In genomic region chr11:46916251-46916650, GRCh38 we compare ENCODE assay signal across 8 cellular contexts. TPM values are rescaled to one million over a fixed set of nuclear protein-coding genes. Genes with fewer than 3 reads are reported as not detected.
A peak's percentile ranks its signal among the peaks of the same experiment; 100 is the strongest.
DNase-seq lines count a peak whose midpoint lies in the region; ATAC-seq, FAIRE-seq and TF ChIP-seq lines count a peak whose summit lies in the region.

No MANE protein-coding gene starts in this region.

- no peaks in the 10 kb centered on the region for H3K36me3 ChIP-seq in HepG2 (replicated peaks in 1 of 2; ENCODE audit: control insufficient read depth in 1 of 2, insufficient read depth in 2 of 2, low read length in 2 of 2)
- no peaks in the 10 kb centered on the region for H3K36me3 ChIP-seq in right lobe of liver
- no peaks in the 10 kb centered on the region for H3K36me3 ChIP-seq in effector memory CD4-positive, alpha-beta T cell (ENCODE audit: control insufficient read depth, insufficient read depth, low read length)
- no peaks in the 10 kb centered on the region for H3K36me3 ChIP-seq in uterus

- no TSS peak for BruUV-seq in HepG2 (replicated peaks; lab: Mats Ljungman, UMichigan)

- peaks cover 24% of the 10 kb centered on the region for H3K79me2 ChIP-seq in HepG2 (ENCODE audit: insufficient read depth, low read length)

- DNase-seq in HepG2 (ENCODE audit: low spot score) (no peak), right lobe of liver (no peak), uterus (no peak), NCI-H1105 (lab: John Stamatoyannopoulos, UW) (no peak), GM10248 (ENCODE audit: extremely low spot score) (no peak), amygdala (lab: John Stamatoyannopoulos, UW) (no peak)
- DNase-seq in effector memory CD4-positive, alpha-beta T cell = no peak
- DNase-seq in natural killer cell treated with Interleukin-12 subunit alpha and Interleukin-12 subunit beta and Interleukin-15 and Interleukin-18, amount 100 ng/mL, for 72 hours (ENCODE audit: low spot score) = no peak

- peak overlapping the region; percentile 76 for H3K4me3 Mint-ChIP-seq in natural killer cell treated with Interleukin-12 subunit alpha and Interleukin-12 subunit beta and Interleukin-15 and Interleukin-18, amount 100 ng/mL, for 72 hours

- H2AFZ ChIP-seq in HepG2 (ENCODE audit: low read length) = no peak overlapping the region

- no peak for FAIRE-seq in HepG2 (lab: Jason Lieb, UNC)

- TF ChIP-seq CTCF in HepG2 (CRISPR knock-in tag; IDR thresholded peaks at IDR 0.05) = no peak
- no peak for TF ChIP-seq CTCF in right lobe of liver (IDR thresholded peaks at IDR 0.05)
- no peak for TF ChIP-seq CTCF in uterus (IDR thresholded peaks at IDR 0.05)
- TF ChIP-seq CTCF in GM10248 (IDR thresholded peaks at IDR 0.05; ENCODE audit: control extremely low read depth, extremely low read depth, low read depth, missing control alignments) = no peak

- H3K36me3 Mint-ChIP-seq in natural killer cell treated with Interleukin-12 subunit alpha and Interleukin-12 subunit beta and Interleukin-15 and Interleukin-18, amount 100 ng/mL, for 72 hours = no peaks in the 10 kb centered on the region

- H3K27ac ChIP-seq in HepG2 (ENCODE audit: extremely low read length, insufficient read depth, low read length) = no peak overlapping the region
- no peak overlapping the region for H3K27ac ChIP-seq in right lobe of liver
- no peak overlapping the region for H3K27ac ChIP-seq in effector memory CD4-positive, alpha-beta T cell (ENCODE audit: insufficient read depth, low read length, poor library complexity, severe bottlenecking)
- H3K27ac ChIP-seq in uterus = peak overlapping the region; percentile 76 to 78

- no peaks in the 10 kb centered on the region for H3K9me3 Mint-ChIP-seq in natural killer cell treated with Interleukin-12 subunit alpha and Interleukin-12 subunit beta and Interleukin-15 and Interleukin-18, amount 100 ng/mL, for 72 hours

- 86% methylated on average over 7 of the region's 7 CpGs for WGBS in HepG2 (ENCODE audit: low lambda C conversion rate)
- 26% methylated on average over 7 of the region's 7 CpGs for WGBS in right lobe of liver (ENCODE audit: insufficient coverage, low coverage, low lambda C conversion rate, missing lambda C conversion rate)

- H3K4me1 Mint-ChIP-seq in natural killer cell treated with Interleukin-12 subunit alpha and Interleukin-12 subunit beta and Interleukin-15 and Interleukin-18, amount 100 ng/mL, for 72 hours (ENCODE audit: low read depth in 2 of 2) = peaks cover 23 to 24% of the 10 kb centered on the region in 2 donors

- H3K27ac Mint-ChIP-seq in natural killer cell treated with Interleukin-12 subunit alpha and Interleukin-12 subunit beta and Interleukin-15 and Interleukin-18, amount 100 ng/mL, for 72 hours = peak overlapping the region in 1 of 2 donors; percentile 75

- no peak for ATAC-seq in HepG2
- ATAC-seq in right lobe of liver = no peak
- ATAC-seq in natural killer cell treated with Interleukin-12 subunit alpha and Interleukin-12 subunit beta and Interleukin-15 and Interleukin-18, amount 100 ng/mL, for 72 hours = no peak

- H3K27me3 ChIP-seq in HepG2 (ENCODE audit: control insufficient read depth in 1 of 2, insufficient read depth in 2 of 2, low read length in 2 of 2) = peaks cover 2 to 5% of the 10 kb centered on the region in 2 experiments; a peak in 1 of 5 replicates
- H3K27me3 ChIP-seq in right lobe of liver = peaks cover 0 to 8% of the 10 kb centered on the region in 2 donors
- H3K27me3 ChIP-seq in effector memory CD4-positive, alpha-beta T cell (replicated peaks; ENCODE audit: control insufficient read depth, insufficient read depth, low read length, poor library complexity, severe bottlenecking) = peaks cover 43% of the 10 kb centered on the region
- no peaks in the 10 kb centered on the region for H3K27me3 ChIP-seq in uterus

- CTCF ChIA-PET in HepG2 (lab: Yijun Ruan, JAX; ENCODE audit: low intra/inter-chr PET ratio, low total read pairs) (no interaction called here), GM10248 (lab: Yijun Ruan, JAX) (interaction anchor here (0.7 to 6.8 kb wide), 10 partner anchors 11 to 1085 kb away, joined by 3 to 52 read pairs (median 6); no protein-coding TSS in a partner anchor)

- POLR2A ChIA-PET in HepG2 (lab: Yijun Ruan, JAX) = interaction anchor here (0.6 to 1.6 kb wide), 9 partner anchors 20 to 423 kb away, joined by 3 to 8 read pairs (median 3); partner anchors contain the start of genes CKAP5 and CSTPP1
- POLR2A ChIA-PET in GM10248 (lab: Yijun Ruan, JAX) = interaction anchor here (0.6 to 0.7 kb wide), 2 partner anchors 86 to 356 kb away, joined by 4 to 10 read pairs; no protein-coding TSS in a partner anchor

- H4K20me1 ChIP-seq in HepG2 (ENCODE audit: insufficient read depth, low read length) = no peaks in the 10 kb centered on the region

- TF ChIP-seq EP300 in HepG2 (IDR thresholded peaks at IDR 0.05; ENCODE audit: low read depth in 2 of 2, low read length in 2 of 2) (no peak), HepG2 (CRISPR knock-in tag; IDR thresholded peaks at IDR 0.05; ENCODE audit: borderline replicate concordance) (no peak)

- in situ Hi-C loops in HepG2 (cut with HindIII; ENCODE audit: extremely low pct_ligation_motif_present, low pct_unique_long_range_greater_than_20kb) = loop anchor here (5.0 kb wide), 1 partner anchor 236 kb away; no protein-coding TSS in a partner anchor

- no peak for TF ChIP-seq RAD21 in HepG2 (CRISPR knock-in tag; IDR thresholded peaks at IDR 0.05)

- peak overlapping the region; percentile 90 for H3K4me2 ChIP-seq in HepG2 (ENCODE audit: low read depth, low read length)

- peaks cover 45 to 60% of the 10 kb centered on the region in 2 donors for H3K27me3 Mint-ChIP-seq in natural killer cell treated with Interleukin-12 subunit alpha and Interleukin-12 subunit beta and Interleukin-15 and Interleukin-18, amount 100 ng/mL, for 72 hours

- TF ChIP-seq POLR2A in HepG2 (IDR thresholded peaks at IDR 0.05; ENCODE audit: insufficient read depth in 1 of 2, low read depth in 2 of 2, low read length in 2 of 2) (no peak), right lobe of liver (IDR thresholded peaks at IDR 0.05) (no peak), uterus (IDR thresholded peaks at IDR 0.05) (no peak)

- H3K9me3 ChIP-seq in HepG2 (ENCODE audit: low read length) (no peaks in the 10 kb centered on the region), right lobe of liver (no peaks in the 10 kb centered on the region), uterus (no peaks in the 10 kb centered on the region)
- H3K9me3 ChIP-seq in effector memory CD4-positive, alpha-beta T cell (ENCODE audit: control insufficient read depth, low read length) = no peaks in the 10 kb centered on the region

- peak overlapping the region; percentile 74; the same call in 1 of the 2 replicates for H3K9ac ChIP-seq in HepG2 (ENCODE audit: insufficient read depth, low read depth, low read length)

- intact Hi-C loops in HepG2 (cut with micrococcal nuclease; ENCODE audit: unreplicated experiment) (loop anchor here (1.0 to 2.0 kb wide), 2 partner anchors 27 to 237 kb away; no protein-coding TSS in a partner anchor), right lobe of liver (cut with DNase I) (no loop called here), uterus (cut with DNase I; ENCODE audit: low total_unique reads) (no loop called here)

- H3K4me3 ChIP-seq in HepG2 (replicated peaks in 1 of 3; ENCODE audit: insufficient read depth in 1 of 3, low read depth in 2 of 3, low read length in 3 of 3) (peak overlapping the region; percentile 68 to 91 (median 75)), right lobe of liver (no peak overlapping the region), uterus (peak overlapping the region; percentile 42 to 92)
- H3K4me3 ChIP-seq in effector memory CD4-positive, alpha-beta T cell (ENCODE audit: insufficient read depth, low read depth, low read length, poor library complexity, severe bottlenecking) = peak overlapping the region; percentile 52

- H3K4me1 ChIP-seq in HepG2 (ENCODE audit: insufficient read depth, low read length) (peaks cover 35% of the 10 kb centered on the region), right lobe of liver (peaks cover 0 to 13% (median 0%) of the 10 kb centered on the region in 4 donors), uterus (no peaks in the 10 kb centered on the region)
- peaks cover 17% of the 10 kb centered on the region for H3K4me1 ChIP-seq in effector memory CD4-positive, alpha-beta T cell (ENCODE audit: control insufficient read depth, insufficient read depth, low read length, poor library complexity, severe bottlenecking)

RNA-seq across cellular contexts. Expression of gene LRP4, which starts 2.1 kb away (rescaled TPM):
- 6.8 and 13.3 TPM in 2 replicates for total RNA-seq in HepG2 (2016; rRNA removed; fragmentation: Illumina TruSeq; extraction: Trizol)
- total RNA-seq in HepG2 (2016; cell fraction: cytosol; rRNA removed; fragmentation: Illumina TruSeq; extraction: Trizol; ENCODE audit: low read depth) = 1.8 TPM in 2 replicates
- 4.9 and 11.8 TPM in 2 replicates for total RNA-seq in HepG2 (2016; cell fraction: insoluble cytoplasmic fraction; rRNA removed; fragmentation: Illumina TruSeq; extraction: Trizol)
- total RNA-seq in HepG2 (2016; cell fraction: membrane; rRNA removed; fragmentation: Illumina TruSeq; extraction: Trizol) = 4.6 and 6.2 TPM in 2 replicates
- 21.3 and 24.5 TPM in 2 replicates for total RNA-seq in HepG2 (2016; cell fraction: nucleus; rRNA removed; fragmentation: Illumina TruSeq; extraction: Trizol)
- polyA plus RNA-seq in HepG2 (2011; rRNA removed) = 4.7 and 4.8 TPM in 2 replicates
- 3.8 and 4.1 TPM in 2 replicates for polyA plus RNA-seq in HepG2 (2011; cell fraction: cytosol; rRNA removed)
- 23.6 and 25.6 TPM in 2 replicates for polyA plus RNA-seq in HepG2 (2011; cell fraction: nucleus; rRNA removed)
- 8.8 and 9.0 TPM in 2 replicates for polyA plus RNA-seq in HepG2 (2012)
- polyA plus RNA-seq in HepG2 (2016; cell fraction: cytosol; fragmentation: Illumina TruSeq; extraction: Trizol; ENCODE audit: low read depth) = 1.1 and 1.4 TPM in 2 replicates
- 5.5 and 6.7 TPM in 2 replicates for polyA plus RNA-seq in HepG2 (2016; cell fraction: insoluble cytoplasmic fraction; fragmentation: Illumina TruSeq; extraction: Trizol; ENCODE audit: low read depth)
- polyA plus RNA-seq in HepG2 (2016; cell fraction: membrane; fragmentation: Illumina TruSeq; extraction: Trizol; ENCODE audit: low read depth) = 2.8 and 3.3 TPM in 2 replicates
- polyA plus RNA-seq in HepG2 (2016; cell fraction: nucleus; fragmentation: Illumina TruSeq; extraction: Trizol; ENCODE audit: insufficient read depth, low read depth) = 45.4 and 47.6 TPM in 2 replicates
- 12.7 and 19.5 TPM in 2 replicates for polyA minus RNA-seq in HepG2 (2011; rRNA and poly(A)+ RNA removed; ENCODE audit: low replicate concordance)
- 4.9 and 7.0 TPM in 2 replicates for polyA minus RNA-seq in HepG2 (2011; cell fraction: cytosol; rRNA and poly(A)+ RNA removed)
- polyA minus RNA-seq in HepG2 (2011; cell fraction: nucleus; rRNA and poly(A)+ RNA removed) = 14.5 and 15.7 TPM in 2 replicates
- total RNA-seq in right lobe of liver = 1 to 10 TPM in 2 of 6 experiments, under 1 TPM in 4; 0.43 to 1.2 (median 0.84) TPM
- 1 to 10 TPM in 1 of 2 donors, under 1 TPM in 1; 0.90 to 2.6 TPM for total RNA-seq in natural killer cell treated with Interleukin-12 subunit alpha and Interleukin-12 subunit beta and Interleukin-15 and Interleukin-18, amount 100 ng/mL, for 72 hours
- total RNA-seq in uterus = 10 to 100 TPM in 2 of 4 donors, 1 to 10 TPM in 1, under 1 TPM in 1; 0.77 to 21.2 (median 9.3) TPM

RNA-seq across cellular contexts. Expression of gene CSTPP1, which starts 20.3 kb away (rescaled TPM):
- total RNA-seq in HepG2 (2016; rRNA removed; fragmentation: Illumina TruSeq; extraction: Trizol) (14.6 and 15.7 TPM in 2 replicates), right lobe of liver (1 to 10 TPM; 3.3 to 7.5 (median 4.6) TPM), uterus (10 to 100 TPM in 2 of 4 donors, 1 to 10 TPM in 2; 4.9 to 33.8 (median 19.5) TPM)
- total RNA-seq in HepG2 (2016; cell fraction: cytosol; rRNA removed; fragmentation: Illumina TruSeq; extraction: Trizol; ENCODE audit: low read depth) = 5.2 and 5.5 TPM in 2 replicates
- 11.2 and 14.1 TPM in 2 replicates for total RNA-seq in HepG2 (2016; cell fraction: insoluble cytoplasmic fraction; rRNA removed; fragmentation: Illumina TruSeq; extraction: Trizol)
- total RNA-seq in HepG2 (2016; cell fraction: membrane; rRNA removed; fragmentation: Illumina TruSeq; extraction: Trizol) = 7.4 and 7.8 TPM in 2 replicates
- total RNA-seq in HepG2 (2016; cell fraction: nucleus; rRNA removed; fragmentation: Illumina TruSeq; extraction: Trizol) = 12.5 and 15.2 TPM in 2 replicates
- polyA plus RNA-seq in HepG2 (2011; rRNA removed) = 10.7 and 12.3 TPM in 2 replicates
- 12.3 and 15.1 TPM in 2 replicates for polyA plus RNA-seq in HepG2 (2011; cell fraction: cytosol; rRNA removed)
- 16.0 and 16.2 TPM in 2 replicates for polyA plus RNA-seq in HepG2 (2011; cell fraction: nucleus; rRNA removed)
- polyA plus RNA-seq in HepG2 (2012) = 11.8 TPM in 2 replicates
- 4.2 and 4.8 TPM in 2 replicates for polyA plus RNA-seq in HepG2 (2016; cell fraction: cytosol; fragmentation: Illumina TruSeq; extraction: Trizol; ENCODE audit: low read depth)
- polyA plus RNA-seq in HepG2 (2016; cell fraction: insoluble cytoplasmic fraction; fragmentation: Illumina TruSeq; extraction: Trizol; ENCODE audit: low read depth) = 16.6 and 20.5 TPM in 2 replicates
- polyA plus RNA-seq in HepG2 (2016; cell fraction: membrane; fragmentation: Illumina TruSeq; extraction: Trizol; ENCODE audit: low read depth) = 8.4 and 9.4 TPM in 2 replicates
- 17.6 and 23.2 TPM in 2 replicates for polyA plus RNA-seq in HepG2 (2016; cell fraction: nucleus; fragmentation: Illumina TruSeq; extraction: Trizol; ENCODE audit: insufficient read depth, low read depth)
- 22.3 and 100 TPM in 2 replicates for polyA minus RNA-seq in HepG2 (2011; rRNA and poly(A)+ RNA removed; ENCODE audit: low replicate concordance)
- 12.5 and 14.1 TPM in 2 replicates for polyA minus RNA-seq in HepG2 (2011; cell fraction: cytosol; rRNA and poly(A)+ RNA removed)
- polyA minus RNA-seq in HepG2 (2011; cell fraction: nucleus; rRNA and poly(A)+ RNA removed) = 19.8 and 29.2 TPM in 2 replicates
- 10 to 100 TPM; 20.9 to 23.8 TPM for total RNA-seq in natural killer cell treated with Interleukin-12 subunit alpha and Interleukin-12 subunit beta and Interleukin-15 and Interleukin-18, amount 100 ng/mL, for 72 hours

Comparison
In these comparisons a context has a peak if more than half of its experiments do, and no peak if none do; other contexts are left out.
1. H3K4me3 ChIP-seq: peak in HepG2 (3 of 3), effector memory CD4-positive, alpha-beta T cell (single experiment) and uterus (2 of 2); none in right lobe of liver (0 of 3).
2. H3K27ac ChIP-seq: peak in uterus (2 of 2); none in HepG2 (single experiment), right lobe of liver (0 of 3) and effector memory CD4-positive, alpha-beta T cell (single experiment).